In genomic region chrX:25207803-25208202, GRCh38 we compare ENCODE assay signal across 23 cellular contexts.
DNase-seq lines count a peak whose midpoint lies in the region; ATAC-seq, FAIRE-seq and TF ChIP-seq lines count a peak whose summit lies in the region.
"Had no signal": no experiment of that assay in that cellular context is flagged by ENCODE, and none has a peak within 500 bp of the region (broad histone marks: within the 10 kb centered on the region; RNA-seq: fewer than 3 reads in every experiment).

No MANE protein-coding gene starts in this region.

- H4K20me1 ChIP-seq in HepG2 (ENCODE audit: insufficient read depth, low read length): no peaks in the 10 kb centered on the region

- H3K79me2 ChIP-seq in HepG2 (ENCODE audit: insufficient read depth, low read length): no peaks in the 10 kb centered on the region

- POLR2A ChIA-PET in HepG2 (lab: Yijun Ruan, JAX): no interaction called here

- WGBS in liver: 54% methylated on average over 3 of the region's 3 CpGs
- 32% methylated on average over 2 of the region's 3 CpGs for WGBS in HepG2 (ENCODE audit: low lambda C conversion rate)
- WGBS in right lobe of liver (ENCODE audit: insufficient coverage, low coverage, low lambda C conversion rate, missing lambda C conversion rate): 32% methylated on average over 3 of the region's 3 CpGs

- TF ChIP-seq RAD21 in liver (IDR thresholded peaks at IDR 0.05) (no peak), HepG2 (CRISPR knock-in tag; IDR thresholded peaks at IDR 0.05) (no peak)

- TF ChIP-seq CTCF in liver (IDR thresholded peaks at IDR 0.05; ENCODE audit: low read depth, low read length, missing input control) (no peak), HepG2 (CRISPR knock-in tag; IDR thresholded peaks at IDR 0.05) (no peak), right lobe of liver (IDR thresholded peaks at IDR 0.05) (no peak), foreskin fibroblast (IDR thresholded peaks at IDR 0.05; ENCODE audit: low read depth, low read length) (no peak)

- H3K9me3 ChIP-seq in liver (ENCODE audit: control insufficient read depth in 4 of 4, low read length in 3 of 4) (peaks cover 0 to 3% (median 0%) of the 10 kb centered on the region in 4 donors), HepG2 (ENCODE audit: low read length) (no peaks in the 10 kb centered on the region), right lobe of liver (no peaks in the 10 kb centered on the region)
- H3K9me3 ChIP-seq: BE2C had no signal

- no peaks in the 10 kb centered on the region for H3K4me1 ChIP-seq in liver (ENCODE audit: control insufficient read depth in 4 of 4, insufficient read depth in 4 of 4, low read length in 3 of 4)
- H3K4me1 ChIP-seq in HepG2 (ENCODE audit: insufficient read depth, low read length): no peaks in the 10 kb centered on the region
- H3K4me1 ChIP-seq in right lobe of liver: no peaks in the 10 kb centered on the region
- H3K4me1 ChIP-seq: BE2C had no signal

- H3K36me3 ChIP-seq in liver (ENCODE audit: control insufficient read depth in 4 of 4, insufficient read depth in 3 of 4, low read depth in 1 of 4, low read length in 3 of 4): no peaks in the 10 kb centered on the region
- H3K36me3 ChIP-seq in HepG2 (replicated peaks in 1 of 2; ENCODE audit: control insufficient read depth in 1 of 2, insufficient read depth in 2 of 2, low read length in 2 of 2): no peaks in the 10 kb centered on the region
- no peaks in the 10 kb centered on the region for H3K36me3 ChIP-seq in right lobe of liver
- H3K36me3 ChIP-seq: BE2C had no signal

- no peak overlapping the region for H2AFZ ChIP-seq in HepG2 (ENCODE audit: low read length)

- in situ Hi-C loops in HepG2 (cut with HindIII; ENCODE audit: extremely low pct_ligation_motif_present, low pct_unique_long_range_greater_than_20kb): no loop called here

- no peak overlapping the region for H3K9ac ChIP-seq in liver (ENCODE audit: low read depth in 1 of 2, low read length in 2 of 2)
- no peak overlapping the region for H3K9ac ChIP-seq in HepG2 (ENCODE audit: insufficient read depth, low read depth, low read length)

- no peak for TF ChIP-seq EP300 in HepG2 (IDR thresholded peaks at IDR 0.05; ENCODE audit: low read depth in 2 of 2, low read length in 2 of 2)
- TF ChIP-seq EP300 in HepG2 (CRISPR knock-in tag; IDR thresholded peaks at IDR 0.05; ENCODE audit: borderline replicate concordance): no peak

- intact Hi-C loops in HepG2 (cut with micrococcal nuclease; ENCODE audit: unreplicated experiment) (no loop called here), right lobe of liver (cut with DNase I) (no loop called here)

- CTCF ChIA-PET in HepG2 (lab: Yijun Ruan, JAX; ENCODE audit: low intra/inter-chr PET ratio, low total read pairs): no interaction called here

- no peak overlapping the region for H3K4me3 ChIP-seq in liver (ENCODE audit: low read depth in 1 of 3, low read length in 3 of 3)
- H3K4me3 ChIP-seq in HepG2 (replicated peaks in 1 of 3; ENCODE audit: insufficient read depth in 1 of 3, low read depth in 2 of 3, low read length in 3 of 3): no peak overlapping the region
- no peak overlapping the region for H3K4me3 ChIP-seq in right lobe of liver
- no peak overlapping the region for H3K4me3 ChIP-seq in foreskin fibroblast (ENCODE audit: low read depth in 1 of 2, low read length in 2 of 2)
- H3K4me3 ChIP-seq: GM12878 had no signal

- DNase-seq in HepG2 (ENCODE audit: low spot score) (no peak), SW480 (ENCODE audit: low spot score) (peak; percentile 18), right lobe of liver (peak in 1 of 3 donors; percentile 38), kidney glomerular epithelial cell (lab: John Stamatoyannopoulos, UW) (no peak), foreskin fibroblast (no peak)
- DNase-seq in activated T-cell treated with anti-CD3 and anti-CD28 coated beads, Interleukin-2, amount 50 U/mL, for 1 hour: no peak
- DNase-seq: ACHN; BE2C; C1 segment of cervical spinal cord; CD4-positive, CD25-positive, alpha-beta regulatory T cell; CD8-positive, alpha-beta memory T cell; COR-L47; DMS 273 treated with DMSO at 0.1 percent for 48 hours; DMS53; DND-41; EL; GOT3; H7; HFFc6 had no signal

- TF ChIP-seq POLR2A in HepG2 (IDR thresholded peaks at IDR 0.05; ENCODE audit: insufficient read depth in 1 of 2, low read depth in 2 of 2, low read length in 2 of 2) (no peak), right lobe of liver (IDR thresholded peaks at IDR 0.05) (no peak)

- H3K4me2 ChIP-seq in HepG2 (ENCODE audit: low read depth, low read length): no peak overlapping the region

- FAIRE-seq in HepG2 (lab: Jason Lieb, UNC): no peak
- FAIRE-seq: A204.1, GM12878 had no signal

- H3K27ac ChIP-seq in liver (ENCODE audit: low read depth in 1 of 2, low read length in 2 of 2): no peak overlapping the region
- no peak overlapping the region for H3K27ac ChIP-seq in HepG2 (ENCODE audit: extremely low read length, insufficient read depth, low read length)
- no peak overlapping the region for H3K27ac ChIP-seq in right lobe of liver

- no peak for ATAC-seq in HepG2
- ATAC-seq in right lobe of liver: peak in 3 of 4 donors; percentile 42 to 89 (median 47)
- ATAC-seq: GM12878, HCT116 had no signal

- H3K27me3 ChIP-seq in liver (ENCODE audit: control insufficient read depth in 4 of 4, insufficient read depth in 4 of 4, low read length in 3 of 4) (no peaks in the 10 kb centered on the region), HepG2 (ENCODE audit: control insufficient read depth in 1 of 2, insufficient read depth in 2 of 2, low read length in 2 of 2) (no peaks in the 10 kb centered on the region), right lobe of liver (no peaks in the 10 kb centered on the region)
- H3K27me3 ChIP-seq: BE2C had no signal

- BruUV-seq in HepG2 (replicated peaks; lab: Mats Ljungman, UMichigan): no TSS peak

TF ChIP-seq in liver, 16 proteins besides CTCF, POLR2A, EP300 and RAD21:
- no peak for TF ChIP-seq EGR1 (IDR thresholded peaks at IDR 0.05; ENCODE audit: low read depth in 2 of 2)
- TF ChIP-seq HNF4A (conservative IDR thresholded peaks at IDR 0.05): peak; percentile 42 to 44
- TF ChIP-seq MAX (IDR thresholded peaks at IDR 0.05): no peak
- TF ChIP-seq GABPA (IDR thresholded peaks at IDR 0.05 in 1 of 2, conservative IDR thresholded peaks at IDR 0.05 in 1 of 2): no peak
- TF ChIP-seq ATF3 (IDR thresholded peaks at IDR 0.05): no peak
- no peak for TF ChIP-seq RXRA (IDR thresholded peaks at IDR 0.05)

TF ChIP-seq in HepG2, 621 proteins besides CTCF, POLR2A, EP300 and RAD21:
- TF ChIP-seq SUZ12 (IDR thresholded peaks at IDR 0.05; ENCODE audit: low read depth, low read length) (no peak), TIGD3 (CRISPR knock-in tag; IDR thresholded peaks at IDR 0.05; ENCODE audit: borderline replicate concordance) (no peak), ZC3H13 (CRISPR knock-in tag; IDR thresholded peaks at IDR 0.05) (no peak), HMG20A (CRISPR knock-in tag; IDR thresholded peaks at IDR 0.05; ENCODE audit: borderline replicate concordance) (no peak), RBFOX2 (IDR thresholded peaks at IDR 0.05; ENCODE audit: low read depth, low read length) (no peak), THAP7 (CRISPR knock-in tag; IDR thresholded peaks at IDR 0.05) (no peak), THRA (CRISPR knock-in tag; IDR thresholded peaks at IDR 0.05; ENCODE audit: borderline replicate concordance) (no peak), FOXO1 (CRISPR knock-in tag; IDR thresholded peaks at IDR 0.05) (no peak), XBP1 (CRISPR knock-in tag; IDR thresholded peaks at IDR 0.05) (no peak), PHF8 (CRISPR knock-in tag; IDR thresholded peaks at IDR 0.05) (no peak), ZNF550 (CRISPR knock-in tag; IDR thresholded peaks at IDR 0.05; ENCODE audit: borderline replicate concordance) (no peak), HHEX (CRISPR knock-in tag; IDR thresholded peaks at IDR 0.05) (no peak), ZNF3 (CRISPR knock-in tag; IDR thresholded peaks at IDR 0.05) (no peak), AGO2 (optimal IDR thresholded peaks at IDR 0.05; ENCODE audit: low read depth, low read length) (no peak), ZNF34 (CRISPR knock-in tag; IDR thresholded peaks at IDR 0.05; ENCODE audit: borderline replicate concordance) (no peak)
